Comparison of ENCODE assay signal across 9 cellular contexts in the genomic region with DNA sequence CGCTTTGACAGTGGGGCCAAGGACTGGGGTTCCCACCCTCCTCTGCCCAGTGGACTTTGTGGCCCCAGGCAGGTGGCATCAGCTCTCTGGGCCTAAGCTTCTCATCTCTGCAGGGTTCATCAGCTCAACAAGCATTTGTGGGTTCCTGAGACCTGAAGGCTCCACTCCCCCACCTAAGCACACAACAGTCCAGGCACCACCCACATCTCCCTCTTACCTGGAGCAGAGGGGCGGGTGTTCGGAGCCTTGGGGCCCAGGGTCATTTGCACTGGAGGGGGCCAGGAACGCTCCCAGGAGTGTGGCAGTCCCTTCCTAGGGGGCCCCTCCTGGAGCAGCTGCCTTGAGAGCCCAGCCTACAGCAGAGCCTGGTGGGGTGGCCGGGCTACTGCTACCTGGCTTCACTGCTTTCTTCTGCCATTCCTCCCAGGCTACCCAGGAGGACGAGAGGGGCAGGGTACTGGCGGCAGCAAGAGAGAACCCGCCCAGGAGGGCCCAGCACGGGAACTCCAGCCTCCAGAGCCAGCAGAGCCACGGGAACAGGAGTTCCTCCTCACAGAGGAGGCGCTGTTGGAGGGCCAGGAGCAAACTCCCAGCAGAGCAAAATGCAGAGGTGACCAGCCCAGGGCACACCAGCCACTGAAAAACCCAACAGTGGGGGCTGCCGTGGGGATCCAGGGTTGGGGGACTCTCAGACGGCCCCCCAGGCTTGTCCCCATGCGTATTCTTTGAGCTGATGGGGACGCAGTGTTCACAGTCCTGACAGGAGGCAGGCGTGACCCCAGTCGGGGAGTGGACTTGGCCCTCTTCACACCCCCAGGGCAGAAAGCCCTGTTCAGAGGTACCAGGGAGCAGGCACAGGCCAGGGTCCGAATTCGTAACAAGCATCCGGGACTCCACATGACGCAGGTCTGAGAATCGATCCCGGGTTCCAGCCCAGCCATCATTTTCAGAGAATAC. TPM values are rescaled to one million over a fixed set of nuclear protein-coding genes. Genes with fewer than 3 reads are reported as not detected.
DNase-seq lines count a peak whose midpoint lies in the region; ATAC-seq and TF ChIP-seq lines count a peak whose summit lies in the region.
"Had no signal": no experiment of that assay in that cellular context is flagged by ENCODE, and none has a peak within 500 bp of the region (broad histone marks: within the 10 kb centered on the region; RNA-seq: fewer than 3 reads in every experiment).

No MANE protein-coding gene starts in this region.

- peak overlapping the region; percentile 85 for H3K27ac Mint-ChIP-seq in progenitor cell of endocrine pancreas

- DNase-seq in DMS79 treated with DMSO at 0.1 percent for 48 hours (lab: John Stamatoyannopoulos, UW) (peak; percentile 37), NOMO-1 treated with DMSO at 0.1 percent for 48 hours (lab: John Stamatoyannopoulos, UW; ENCODE audit: unreplicated experiment) (peak; percentile 33), esophagus squamous epithelium (lab: John Stamatoyannopoulos, UW) (no peak), progenitor cell of endocrine pancreas (ENCODE audit: low spot score, unreplicated experiment) (no peak), GM10266 (ENCODE audit: extremely low spot score) (no peak), superior temporal gyrus (ENCODE audit: extremely low spot score) (no peak), RPMI8226 (no peak)

- no peak for TF ChIP-seq POLR2A in esophagus squamous epithelium (IDR thresholded peaks at IDR 0.05)

- H3K27me3 ChIP-seq in esophagus squamous epithelium = peaks cover 0 to 32% (median 0%) of the 10 kb centered on the region in 4 donors

- intact Hi-C loops in esophagus squamous epithelium (cut with DNase I) = no loop called here

- peaks cover 35 to 88% (median 52%) of the 10 kb centered on the region in 3 donors for H3K4me1 ChIP-seq in esophagus squamous epithelium

- 60 to 80% methylated on average over 6 of the region's 23 CpGs for WGBS in esophagus squamous epithelium, 2 donors

- H3K27ac ChIP-seq in esophagus squamous epithelium = peak overlapping the region; percentile 78 to 92 (median 87)

- ATAC-seq in HG02970 (IDR thresholded peaks at IDR 0.05; ENCODE audit: low FRiP score, unreplicated experiment) = no peak

- peak in 2 of 6 experiments; percentile 13 to 21 for TF ChIP-seq CTCF in esophagus squamous epithelium (IDR thresholded peaks at IDR 0.05)
- TF ChIP-seq CTCF in progenitor cell of endocrine pancreas (IDR thresholded peaks at IDR 0.05; ENCODE audit: unreplicated experiment) = peak; percentile 16
- no peak for TF ChIP-seq CTCF in GM10266 (IDR thresholded peaks at IDR 0.05; ENCODE audit: control insufficient read depth, insufficient read depth, low read depth, missing control alignments)

- no peaks in the 10 kb centered on the region for H3K36me3 Mint-ChIP-seq in progenitor cell of endocrine pancreas (ENCODE audit: insufficient read depth)

- H3K4me3 Mint-ChIP-seq in progenitor cell of endocrine pancreas (ENCODE audit: low read depth) = no peak overlapping the region

- H3K4me3 ChIP-seq in esophagus squamous epithelium = peak overlapping the region in 3 of 4 donors; percentile 11 to 34 (median 34)
- H3K4me3 ChIP-seq: SK-N-MC had no signal

- no peaks in the 10 kb centered on the region for H3K36me3 ChIP-seq in esophagus squamous epithelium

- H3K4me1 Mint-ChIP-seq in progenitor cell of endocrine pancreas (ENCODE audit: low read depth) = peaks cover 41% of the 10 kb centered on the region

- H3K9me3 Mint-ChIP-seq in progenitor cell of endocrine pancreas (ENCODE audit: low read depth) = no peaks in the 10 kb centered on the region

- H3K9me3 ChIP-seq in esophagus squamous epithelium = no peaks in the 10 kb centered on the region

- H3K27me3 Mint-ChIP-seq in progenitor cell of endocrine pancreas = peaks cover 4% of the 10 kb centered on the region

RNA-seq across cellular contexts. Expression of a gene that starts 35.1 kb away (rescaled TPM):
- total RNA-seq in esophagus squamous epithelium = 10 to 100 TPM; 37.8 to 49.8 (median 45.3) TPM
- 128 and 130 TPM in 2 replicates for total RNA-seq in progenitor cell of endocrine pancreas

Comparison
In these comparisons a context has a peak if more than half of its experiments do, and no peak if none do; other contexts are left out.
1. DNase-seq: peak in DMS79 treated with DMSO at 0.1 percent for 48 hours (single experiment) and NOMO-1 treated with DMSO at 0.1 percent for 48 hours (single experiment); none in esophagus squamous epithelium (single experiment), progenitor cell of endocrine pancreas (single experiment), GM10266 (single experiment), superior temporal gyrus (single experiment) and RPMI8226 (single experiment).